In genomic region chr14:99595034-99595433, GRCh38 we compare ENCODE assay signal across 10 cellular contexts. TPM values are rescaled to one million over a fixed set of nuclear protein-coding genes. Genes with fewer than 3 reads are reported as not detected.
DNase-seq lines count a peak whose midpoint lies in the region; ATAC-seq and TF ChIP-seq lines count a peak whose summit lies in the region.
"Had no signal": no experiment of that assay in that cellular context is flagged by ENCODE, and none has a peak within 500 bp of the region (broad histone marks: within the 10 kb centered on the region; RNA-seq: fewer than 3 reads in every experiment).

No MANE protein-coding gene starts in this region.

- in situ Hi-C loops in G401 (cut with HindIII; ENCODE audit: low sequenced_read_pairs): no loop called here

- H3K27ac Mint-ChIP-seq in T-helper 2 cell treated with Interferon-gamma antibody and Interleukin-4, amounts not matched to agents 5 μg/mL and 100 μg/mL, for 36 hours: peak overlapping the region; percentile 90
- H3K27ac Mint-ChIP-seq: nephron had no signal

- H3K36me3 ChIP-seq in osteoblast (ENCODE audit: insufficient read depth, low read length) (no peaks in the 10 kb centered on the region), BE2C (peaks cover 12% of the 10 kb centered on the region)

- DNase-seq in T-helper 2 cell treated with Interferon-gamma antibody and Interleukin-4, amounts not matched to agents 5 μg/mL and 100 μg/mL, for 36 hours (ENCODE audit: low spot score): peak; percentile 37
- DNase-seq in osteoblast (ENCODE audit: insufficient read length, low spot score, missing footprints) (peak; percentile 88), NK-92 (lab: John Stamatoyannopoulos, UW; ENCODE audit: unreplicated experiment) (no peak), G401 (ENCODE audit: low spot score) (no peak), nucleus accumbens (lab: John Stamatoyannopoulos, UW) (no peak), BE2C (no peak)

- TF ChIP-seq CTCF in osteoblast (IDR thresholded peaks at IDR 0.05; ENCODE audit: extremely low read depth, low read depth, low read length) (no peak), BE2C (IDR thresholded peaks at IDR 0.05; ENCODE audit: low read depth, low read length) (no peak)

- peaks cover 28% of the 10 kb centered on the region for H3K79me2 ChIP-seq in osteoblast (ENCODE audit: insufficient read depth, low read length)

- H3K4me3 ChIP-seq in osteoblast (ENCODE audit: insufficient read depth, low read length) (peak overlapping the region; percentile 62), BE2C (ENCODE audit: low read depth, low read length) (no peak overlapping the region)

- H3K4me1 Mint-ChIP-seq in T-helper 2 cell treated with Interferon-gamma antibody and Interleukin-4, amounts not matched to agents 5 μg/mL and 100 μg/mL, for 36 hours (ENCODE audit: low read depth): peaks cover 9% of the 10 kb centered on the region

- H3K9me3 Mint-ChIP-seq in T-helper 2 cell treated with Interferon-gamma antibody and Interleukin-4, amounts not matched to agents 5 μg/mL and 100 μg/mL, for 36 hours: no peaks in the 10 kb centered on the region
- H3K9me3 Mint-ChIP-seq: nephron had no signal

- H3K27ac ChIP-seq in osteoblast (ENCODE audit: low read depth, low read length): peak overlapping the region; percentile 42
- H3K27ac ChIP-seq: HL-60 had no signal

- peak overlapping the region; percentile 91 for H2AFZ ChIP-seq in osteoblast (ENCODE audit: low read length)

- peak overlapping the region; percentile 83 for H3K4me2 ChIP-seq in osteoblast (ENCODE audit: insufficient read depth, low read length)

- H3K27me3 Mint-ChIP-seq in T-helper 2 cell treated with Interferon-gamma antibody and Interleukin-4, amounts not matched to agents 5 μg/mL and 100 μg/mL, for 36 hours (ENCODE audit: low read depth): no peaks in the 10 kb centered on the region

- H3K4me3 Mint-ChIP-seq in T-helper 2 cell treated with Interferon-gamma antibody and Interleukin-4, amounts not matched to agents 5 μg/mL and 100 μg/mL, for 36 hours: peak overlapping the region; percentile 58
- H3K4me3 Mint-ChIP-seq: nephron had no signal

- H3K27me3 ChIP-seq in osteoblast (ENCODE audit: insufficient read depth, low read length) (no peaks in the 10 kb centered on the region), BE2C (no peaks in the 10 kb centered on the region)

- ATAC-seq in GM18858 (IDR thresholded peaks at IDR 0.05; ENCODE audit: unreplicated experiment) (peak; percentile 99), HG02798 (IDR thresholded peaks at IDR 0.05; ENCODE audit: poor library complexity, unreplicated experiment) (peak; percentile 85)

- no peaks in the 10 kb centered on the region for H3K36me3 Mint-ChIP-seq in T-helper 2 cell treated with Interferon-gamma antibody and Interleukin-4, amounts not matched to agents 5 μg/mL and 100 μg/mL, for 36 hours (ENCODE audit: low read depth)

- peaks cover 6% of the 10 kb centered on the region for H4K20me1 ChIP-seq in osteoblast (ENCODE audit: insufficient read depth, low read length)

- H3K4me1 ChIP-seq in osteoblast (ENCODE audit: insufficient read depth, low read length): peaks cover 10% of the 10 kb centered on the region
- peaks cover 64% of the 10 kb centered on the region for H3K4me1 ChIP-seq in BE2C

- H3K9me3 ChIP-seq in osteoblast (ENCODE audit: low read depth, low read length): no peaks in the 10 kb centered on the region
- no peaks in the 10 kb centered on the region for H3K9me3 ChIP-seq in BE2C

RNA-seq across cellular contexts. Expression of gene CCDC85C, which starts 9.0 kb away (rescaled TPM):
- 3.2 and 3.6 TPM in 2 replicates for total RNA-seq in osteoblast
- 20.4 and 25.8 TPM in 2 replicates for total RNA-seq in G401 (2014; rRNA removed; shearing (Covaris generic))
- polyA plus RNA-seq in BE2C (2012; ENCODE audit: insufficient read depth, insufficient read length, low read depth): 66.5 TPM

RNA-seq across cellular contexts. Expression of gene HHIPL1, which starts 49.9 kb away (rescaled TPM):
- total RNA-seq in osteoblast: 11.2 and 12.3 TPM in 2 replicates
- 0.20 TPM in 1 of 2 replicates, not detected in the other for total RNA-seq in G401 (2014; rRNA removed; shearing (Covaris generic))
- 0.14 TPM for polyA plus RNA-seq in BE2C (2012; ENCODE audit: insufficient read depth, insufficient read length, low read depth)

Comparison
In these comparisons a context has a peak if more than half of its experiments do, and no peak if none do; other contexts are left out.
1. DNase-seq: peak in T-helper 2 cell treated with Interferon-gamma antibody and Interleukin-4, amounts not matched to agents 5 μg/mL and 100 μg/mL, for 36 hours (single experiment) and osteoblast (single experiment); none in NK-92 (single experiment), G401 (single experiment), nucleus accumbens (0 of 56) and BE2C (single experiment).
2. RNA of gene HHIPL1, which starts 49.9 kb away (total RNA-seq): 11.2 to 12.3 TPM in osteoblast; 0.20 TPM in G401; every median in the first group is over 10 times any median in the second.